Comparison of ENCODE assay signal across 19 cellular contexts in genomic region chr2:221042926-221043325, GRCh38.
"Had no signal": no experiment of that assay in that cellular context is flagged by ENCODE, and none has a peak within 500 bp of the region (broad histone marks: within the 10 kb centered on the region; RNA-seq: fewer than 3 reads in every experiment).

No MANE protein-coding gene starts in this region.

- DNase-seq: activated B cell treated with CpG ODN at 0.5 μM for 24 hours; activated CD4-positive, alpha-beta T cell treated with anti-CD3 and anti-CD28 coated beads, Interleukin-2, amount 50 U/mL, for 4 hours; activated naive CD4-positive, alpha-beta T cell; activated T-cell treated with anti-CD3 and anti-CD28 coated beads for 4 hours; activated T-cell treated with anti-CD3 and anti-CD28 coated beads, Interleukin-2, amount 50 U/mL, for 72 hours; aorta; dermis blood vessel endothelial cell; effector CD4-positive, alpha-beta T cell; esophagus squamous epithelium; left ventricle myocardium inferior; mesendoderm; right lobe of liver; small intestine; stimulated activated CD4-positive, alpha-beta T cell treated with anti-CD3 and anti-CD28 coated beads, Interleukin-4, amount 100 ng/mL, for 24 hours; T-cell had no signal

- H3K36me3 ChIP-seq: esophagus squamous epithelium, left ventricle myocardium inferior, right lobe of liver had no signal

- H3K4me1 ChIP-seq: esophagus squamous epithelium, left ventricle myocardium inferior, right lobe of liver had no signal

- ATAC-seq: activated naive CD4-positive, alpha-beta T cell treated with anti-CD3 and anti-CD28 coated beads, Interleukin-2, amount 50 U/mL, for 72 hours; activated T-cell treated with anti-CD3 and anti-CD28 coated beads, Interleukin-2, amount 50 U/mL, for 72 hours; natural killer cell treated with Interleukin-12 subunit alpha and Interleukin-12 subunit beta and Interleukin-15 and Interleukin-18, amount 100 ng/mL, for 72 hours; right lobe of liver; stimulated activated effector memory CD8-positive, alpha-beta T cell treated with anti-CD3 and anti-CD28 coated beads, Interleukin-12 subunit alpha, Interleukin-12 subunit beta, amount 100 ng/mL, for 72 hours; T-cell had no signal

- H3K4me3 ChIP-seq: esophagus squamous epithelium, left ventricle myocardium inferior, lung, right lobe of liver had no signal

- H3K27ac ChIP-seq: esophagus squamous epithelium, left ventricle myocardium inferior, right lobe of liver had no signal

- H3K9me3 ChIP-seq: esophagus squamous epithelium, left ventricle myocardium inferior, right lobe of liver had no signal

- H3K27me3 ChIP-seq: esophagus squamous epithelium, right lobe of liver had no signal
